ENCODE assay signal across 1 cellular context in genomic region chr16:22356930-22357634, GRCh38.
A peak's percentile ranks its signal among the peaks of the same experiment; 100 is the strongest.
TF ChIP-seq lines count a peak whose summit lies in the region.

No MANE protein-coding gene starts in this region.

TF ChIP-seq in HepG2, 621 proteins besides CTCF, POLR2A, EP300 and RAD21:
- TF ChIP-seq ZNF274 (CRISPR knock-in tag; IDR thresholded peaks at IDR 0.05) = 0 out of 2 replicates have a peak, but pooled peaks have one; percentile 31
- no peak for TF ChIP-seq SIX4 (CRISPR knock-in tag; IDR thresholded peaks at IDR 0.05)
- no peak for TF ChIP-seq HIC2 (CRISPR knock-in tag; IDR thresholded peaks at IDR 0.05; ENCODE audit: low read depth)
- no peak for TF ChIP-seq PRDM15 (CRISPR knock-in tag; IDR thresholded peaks at IDR 0.05)
- TF ChIP-seq DBP (CRISPR knock-in tag; IDR thresholded peaks at IDR 0.05; ENCODE audit: not compliant biosample characterization) = no peak
- TF ChIP-seq MATR3 (CRISPR knock-in tag; IDR thresholded peaks at IDR 0.05) = no peak
- no peak for TF ChIP-seq ZNF543 (CRISPR knock-in tag; IDR thresholded peaks at IDR 0.05)
- no peak for TF ChIP-seq ZNF331 (CRISPR knock-in tag; IDR thresholded peaks at IDR 0.05)
- TF ChIP-seq ZNF580 (CRISPR knock-in tag; IDR thresholded peaks at IDR 0.05; ENCODE audit: borderline replicate concordance, low read depth) = no peak
- TF ChIP-seq TGIF2 (CRISPR knock-in tag; IDR thresholded peaks at IDR 0.05) = no peak
- no peak for TF ChIP-seq SMAD3 (CRISPR knock-in tag; IDR thresholded peaks at IDR 0.05)
- TF ChIP-seq ZNF562 (CRISPR knock-in tag; IDR thresholded peaks at IDR 0.05; ENCODE audit: borderline replicate concordance) = no peak
- TF ChIP-seq ZNF782 (CRISPR knock-in tag; IDR thresholded peaks at IDR 0.05; ENCODE audit: borderline replicate concordance) = no peak
- no peak for TF ChIP-seq ZXDC (CRISPR knock-in tag; IDR thresholded peaks at IDR 0.05)
- TF ChIP-seq GATAD2A (CRISPR knock-in tag; IDR thresholded peaks at IDR 0.05) = no peak
- no peak for TF ChIP-seq KLF13 (CRISPR knock-in tag; IDR thresholded peaks at IDR 0.05)
- TF ChIP-seq ZNF296 (CRISPR knock-in tag; conservative IDR thresholded peaks at IDR 0.05) = 0 out of 2 replicates have a peak, but pooled peaks have one; percentile 38
- no peak for TF ChIP-seq TEAD2 (CRISPR knock-in tag; IDR thresholded peaks at IDR 0.05)
- TF ChIP-seq ZKSCAN1 (IDR thresholded peaks at IDR 0.05; ENCODE audit: low read length) = peak; percentile 74
- TF ChIP-seq HOXA5 (CRISPR knock-in tag; IDR thresholded peaks at IDR 0.05) = no peak
- TF ChIP-seq EEA1 (CRISPR knock-in tag; IDR thresholded peaks at IDR 0.05; ENCODE audit: borderline replicate concordance) = no peak
- TF ChIP-seq SSRP1 (CRISPR knock-in tag; IDR thresholded peaks at IDR 0.05) = no peak
- no peak for TF ChIP-seq MAZ (IDR thresholded peaks at IDR 0.05; ENCODE audit: borderline replicate concordance, low read depth, low read length)
- TF ChIP-seq MAZ (CRISPR knock-in tag; IDR thresholded peaks at IDR 0.05; ENCODE audit: low read depth) = no peak
- no peak for TF ChIP-seq ZNF367 (CRISPR knock-in tag; IDR thresholded peaks at IDR 0.05; ENCODE audit: borderline replicate concordance)
- TF ChIP-seq E2F1 (CRISPR knock-in tag; IDR thresholded peaks at IDR 0.05) = no peak
- no peak for TF ChIP-seq DMTF1 (CRISPR knock-in tag; IDR thresholded peaks at IDR 0.05)
- TF ChIP-seq NFAT5 (CRISPR knock-in tag; IDR thresholded peaks at IDR 0.05) = no peak
- no peak for TF ChIP-seq BATF2 (CRISPR knock-in tag; IDR thresholded peaks at IDR 0.05)
- TF ChIP-seq RBM22 (optimal IDR thresholded peaks at IDR 0.05; ENCODE audit: low read length) = peak; percentile 74
- peak; percentile 78 for TF ChIP-seq ZNF121 (CRISPR knock-in tag; IDR thresholded peaks at IDR 0.05)
TF ChIP-seq in HepG2: peak in this region for 5.
